21 cellular contexts compared by ENCODE assay signal in the genomic region with DNA sequence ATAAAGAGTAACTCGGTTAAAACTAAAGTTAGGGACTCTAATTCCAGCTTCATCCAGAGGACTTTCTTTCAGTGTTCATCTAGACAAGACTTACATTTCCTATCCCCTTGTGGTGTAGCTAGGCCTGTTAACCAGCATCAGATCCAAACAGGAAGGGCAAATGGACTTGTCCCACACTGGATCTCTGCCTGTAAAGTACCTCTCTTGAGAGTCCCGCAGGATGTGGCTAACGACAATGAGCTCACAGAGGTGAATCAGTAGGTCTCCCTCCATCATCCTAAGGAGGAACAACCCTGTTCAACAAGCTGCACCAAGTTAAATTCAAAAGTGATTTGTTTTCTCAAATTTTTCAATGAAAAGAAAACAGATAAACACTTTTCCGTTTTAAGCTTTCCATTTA.
"Had no signal": no experiment of that assay in that cellular context is flagged by ENCODE, and none has a peak within 500 bp of the region (broad histone marks: within the 10 kb centered on the region; RNA-seq: fewer than 3 reads in every experiment).

No MANE protein-coding gene starts in this region.

- H3K9me3 Mint-ChIP-seq: activated CD4-positive, alpha-beta memory T cell treated with anti-CD3 and anti-CD28 coated beads for 36 hours; nephron; T-helper 2 cell treated with Interferon-gamma antibody and Interleukin-4, amounts not matched to agents 5 μg/mL and 100 μg/mL, for 36 hours had no signal

- H3K27ac Mint-ChIP-seq: activated CD4-positive, alpha-beta memory T cell treated with anti-CD3 and anti-CD28 coated beads for 36 hours; activated CD8-positive, alpha-beta memory T cell treated with anti-CD3 and anti-CD28 coated beads, Interleukin-2, amount 10 ng/mL, durations not matched to agents 7 days and 5 days; activated T-helper 17 cell treated with anti-CD3 and anti-CD28 coated beads, Interleukin-2, amount 50 U/mL, for 72 hours; nephron; T-helper 2 cell treated with Interferon-gamma antibody and Interleukin-4, amounts not matched to agents 5 μg/mL and 100 μg/mL, for 36 hours had no signal

- H3K4me1 Mint-ChIP-seq: activated CD8-positive, alpha-beta memory T cell treated with anti-CD3 and anti-CD28 coated beads, Interleukin-2, amount 10 ng/mL, durations not matched to agents 7 days and 5 days; activated T-helper 17 cell treated with anti-CD3 and anti-CD28 coated beads, Interleukin-2, amount 50 U/mL, for 72 hours had no signal

- H3K4me3 Mint-ChIP-seq: activated CD4-positive, alpha-beta memory T cell treated with anti-CD3 and anti-CD28 coated beads for 36 hours; activated CD8-positive, alpha-beta memory T cell treated with anti-CD3 and anti-CD28 coated beads, Interleukin-2, amount 10 ng/mL, durations not matched to agents 7 days and 5 days; activated T-helper 17 cell treated with anti-CD3 and anti-CD28 coated beads, Interleukin-2, amount 50 U/mL, for 72 hours; nephron; T-helper 2 cell treated with Interferon-gamma antibody and Interleukin-4, amounts not matched to agents 5 μg/mL and 100 μg/mL, for 36 hours had no signal

- H3K36me3 Mint-ChIP-seq: activated CD4-positive, alpha-beta memory T cell treated with anti-CD3 and anti-CD28 coated beads for 36 hours; activated CD8-positive, alpha-beta memory T cell treated with anti-CD3 and anti-CD28 coated beads, Interleukin-2, amount 10 ng/mL, durations not matched to agents 7 days and 5 days had no signal

- H3K9me3 ChIP-seq: breast epithelium, gastroesophageal sphincter, heart left ventricle, tibial artery had no signal

- H3K4me1 ChIP-seq: breast epithelium had no signal

- DNase-seq: activated CD4-positive, alpha-beta memory T cell treated with anti-CD3 and anti-CD28 coated beads for 36 hours; activated CD4-positive, alpha-beta T cell treated with anti-CD3 and anti-CD28 coated beads for 4 hours; activated CD8-positive, alpha-beta memory T cell treated with anti-CD3 and anti-CD28 coated beads, Interleukin-2, amount 10 ng/mL, durations not matched to agents 7 days and 5 days; activated naive CD4-positive, alpha-beta T cell treated with Interleukin-2 at 50 U/mL for 16 hours; cerebellar nuclear complex; effector CD4-positive, alpha-beta T cell; heart left ventricle; kidney; midbrain; occipital lobe; retina; stimulated activated naive CD8-positive, alpha-beta T cell treated with anti-CD3 and anti-CD28 coated beads, Interleukin-15, Interleukin-2, amounts not matched to agents 100 U/mL and 50 U/mL, for 24 hours; substantia nigra; tibial artery had no signal

- H3K4me3 ChIP-seq: breast epithelium, gastroesophageal sphincter, heart left ventricle, lung, tibial artery had no signal

- H3K27me3 ChIP-seq: breast epithelium, gastroesophageal sphincter, heart left ventricle, tibial artery had no signal

- H3K27me3 Mint-ChIP-seq: activated CD4-positive, alpha-beta memory T cell treated with anti-CD3 and anti-CD28 coated beads for 36 hours; activated CD8-positive, alpha-beta memory T cell treated with anti-CD3 and anti-CD28 coated beads, Interleukin-2, amount 10 ng/mL, durations not matched to agents 7 days and 5 days; activated T-helper 17 cell treated with anti-CD3 and anti-CD28 coated beads, Interleukin-2, amount 50 U/mL, for 72 hours had no signal

- ATAC-seq: activated CD8-positive, alpha-beta memory T cell treated with anti-CD3 and anti-CD28 coated beads, Interleukin-2, amount 10 ng/mL, durations not matched to agents 7 days and 5 days; activated T-helper 17 cell treated with anti-CD3 and anti-CD28 coated beads, Interleukin-2, amount 50 U/mL, for 72 hours; gastroesophageal sphincter; heart left ventricle; left lobe of liver; stimulated activated naive CD8-positive, alpha-beta T cell treated with anti-CD3 and anti-CD28 coated beads, Interleukin-15, Interleukin-2, amounts not matched to agents 100 U/mL and 50 U/mL, for 24 hours had no signal

- H3K27ac ChIP-seq: breast epithelium, gastroesophageal sphincter, heart left ventricle had no signal

- H3K36me3 ChIP-seq: breast epithelium, gastroesophageal sphincter, heart left ventricle, tibial artery had no signal
